In the genomic region with DNA sequence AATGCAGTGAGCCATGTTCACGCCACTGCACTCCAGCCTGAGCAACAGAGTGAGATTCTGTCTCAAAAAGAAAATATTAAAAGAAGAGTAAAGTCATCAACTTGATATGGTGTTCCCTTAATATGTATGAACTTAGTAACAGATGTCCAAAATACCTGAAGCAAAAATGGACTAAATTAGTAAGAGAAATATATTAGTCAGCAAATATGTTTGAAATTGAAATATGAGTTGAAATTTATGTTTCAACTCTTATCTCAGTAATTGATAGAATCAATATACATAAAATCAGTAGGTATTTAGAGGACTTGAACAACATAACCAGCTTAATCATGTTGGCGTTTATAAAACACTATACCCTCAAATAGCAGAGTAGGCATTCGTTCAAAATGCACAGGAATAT, we compare ENCODE assay signal across 11 cellular contexts.
"Had no signal": no experiment of that assay in that cellular context is flagged by ENCODE, and none has a peak within 500 bp of the region (broad histone marks: within the 10 kb centered on the region; RNA-seq: fewer than 3 reads in every experiment).

No MANE protein-coding gene starts in this region.

- H3K4me1 ChIP-seq: HAP-1 had no signal

- H2AFZ ChIP-seq: GM23248, GM23338 had no signal

- H3K36me3 ChIP-seq: HAP-1 had no signal

- H3K9me3 ChIP-seq: HAP-1 had no signal

- ATAC-seq: GM23338, HCT116 had no signal

- H3K9ac ChIP-seq: GM23248 had no signal

- H3K27ac ChIP-seq: GM23248 had no signal

- DNase-seq: GM23248, GOT3, H7, H9, HCEC 1CT, HFFc6 had no signal

- H3K4me3 ChIP-seq: GM23248, GM23338, HAP-1 had no signal

- FAIRE-seq: H1, H54 had no signal

- H3K4me2 ChIP-seq: GM23338 had no signal
